ENCODE assay signal across 12 cellular contexts in genomic region chr5:150143725-150144058, GRCh38. TPM values are rescaled to one million over a fixed set of nuclear protein-coding genes. Genes with fewer than 3 reads are reported as not detected.
DNase-seq lines count a peak whose midpoint lies in the region; ATAC-seq and TF ChIP-seq lines count a peak whose summit lies in the region.
"Had no signal": no experiment of that assay in that cellular context is flagged by ENCODE, and none has a peak within 500 bp of the region (broad histone marks: within the 10 kb centered on the region; RNA-seq: fewer than 3 reads in every experiment).

No MANE protein-coding gene starts in this region.

- DNase-seq in AG10803 (ENCODE audit: low read depth) = no peak
- DNase-seq in body of pancreas = no peak
- no peak for DNase-seq in right atrium auricular region (ENCODE audit: low spot score)
- no peak for DNase-seq in activated CD8-positive, alpha-beta T cell treated with anti-CD3 and anti-CD28 coated beads, Interleukin-2, amount 10 ng/mL, durations not matched to agents 7 days and 5 days
- no peak for DNase-seq in AG08395 (ENCODE audit: low spot score)
- DNase-seq in UCSD-AML1 (lab: John Stamatoyannopoulos, UW; ENCODE audit: unreplicated experiment) = no peak
- no peak for DNase-seq in Karpas-422
- DNase-seq: AML-193, KBM-7, NCI-H69 had no signal

- no peaks in the 10 kb centered on the region for H3K27me3 Mint-ChIP-seq in activated CD8-positive, alpha-beta T cell treated with anti-CD3 and anti-CD28 coated beads, Interleukin-2, amount 10 ng/mL, durations not matched to agents 7 days and 5 days (ENCODE audit: low read depth)

- TF ChIP-seq CTCF in AG10803 (conservative IDR thresholded peaks at IDR 0.05; ENCODE audit: low read length) (no peak), body of pancreas (IDR thresholded peaks at IDR 0.05) (no peak), right atrium auricular region (IDR thresholded peaks at IDR 0.05) (no peak)

- peaks cover 46% of the 10 kb centered on the region for H3K4me1 Mint-ChIP-seq in activated CD8-positive, alpha-beta T cell treated with anti-CD3 and anti-CD28 coated beads, Interleukin-2, amount 10 ng/mL, durations not matched to agents 7 days and 5 days (ENCODE audit: low read depth)

- no peaks in the 10 kb centered on the region for H4K20me1 ChIP-seq in Karpas-422 (ENCODE audit: insufficient read depth, low read depth, low read length)

- CTCF ChIA-PET in activated CD8-positive, alpha-beta T cell treated with anti-CD3 and anti-CD28 coated beads, Interleukin-2, amount 10 ng/mL, durations not matched to agents 7 days and 5 days (lab: Charles Lee) = no interaction called here

- ATAC-seq in body of pancreas = no peak
- no peak for ATAC-seq in activated CD8-positive, alpha-beta T cell treated with anti-CD3 and anti-CD28 coated beads, Interleukin-2, amount 10 ng/mL, durations not matched to agents 7 days and 5 days

- no peak overlapping the region for H3K4me2 ChIP-seq in Karpas-422 (ENCODE audit: low read depth, low read length, poor library complexity, severe bottlenecking)

- H2AFZ ChIP-seq in Karpas-422 (ENCODE audit: low read length) = no peak overlapping the region

- H3K9me3 Mint-ChIP-seq in activated CD8-positive, alpha-beta T cell treated with anti-CD3 and anti-CD28 coated beads, Interleukin-2, amount 10 ng/mL, durations not matched to agents 7 days and 5 days (ENCODE audit: insufficient read depth) = no peaks in the 10 kb centered on the region
- H3K9me3 Mint-ChIP-seq: T-helper 2 cell treated with Interferon-gamma antibody and Interleukin-4, amounts not matched to agents 5 μg/mL and 100 μg/mL, for 36 hours had no signal

- H3K27ac ChIP-seq in body of pancreas = peak overlapping the region in 3 of 4 donors; percentile 32 to 45 (median 33)
- H3K27ac ChIP-seq in right atrium auricular region = peak overlapping the region; percentile 87 to 88
- peak overlapping the region; percentile 80 for H3K27ac ChIP-seq in rectal smooth muscle tissue (ENCODE audit: low read depth, low read length)
- H3K27ac ChIP-seq in Karpas-422 (ENCODE audit: low read length) = no peak overlapping the region

- peaks cover 21% of the 10 kb centered on the region for H3K36me3 Mint-ChIP-seq in activated CD8-positive, alpha-beta T cell treated with anti-CD3 and anti-CD28 coated beads, Interleukin-2, amount 10 ng/mL, durations not matched to agents 7 days and 5 days (ENCODE audit: low read depth)

- H3K4me3 ChIP-seq in AG10803 (ENCODE audit: low read length) (peak overlapping the region; percentile 36), body of pancreas (no peak overlapping the region), right atrium auricular region (peak overlapping the region; percentile 6 to 26), rectal smooth muscle tissue (ENCODE audit: low read length) (peak overlapping the region; percentile 34), Karpas-422 (ENCODE audit: low read length) (no peak overlapping the region)

- H3K9me2 ChIP-seq in Karpas-422 (replicated peaks; ENCODE audit: insufficient read depth, low read length) = no peaks in the 10 kb centered on the region

- no peak for TF ChIP-seq POLR2A in body of pancreas (IDR thresholded peaks at IDR 0.05)

- H3K9ac ChIP-seq in rectal smooth muscle tissue (ENCODE audit: low read length) (no peak overlapping the region), Karpas-422 (ENCODE audit: low read length) (no peak overlapping the region)

- H3K36me3 ChIP-seq in body of pancreas (replicated peaks in 1 of 2; ENCODE audit: insufficient read depth in 1 of 2, low read depth in 2 of 2) (no peaks in the 10 kb centered on the region), right atrium auricular region (no peaks in the 10 kb centered on the region), rectal smooth muscle tissue (ENCODE audit: control insufficient read depth, insufficient read depth, low read length) (no peaks in the 10 kb centered on the region), Karpas-422 (ENCODE audit: insufficient read depth, low read length) (no peaks in the 10 kb centered on the region)

- no peaks in the 10 kb centered on the region for H3K27me3 ChIP-seq in body of pancreas
- no peaks in the 10 kb centered on the region for H3K27me3 ChIP-seq in right atrium auricular region
- H3K27me3 ChIP-seq in rectal smooth muscle tissue (ENCODE audit: control insufficient read depth, insufficient read depth, low read length) = no peaks in the 10 kb centered on the region
- H3K27me3 ChIP-seq in Karpas-422 (ENCODE audit: low read length) = no peaks in the 10 kb centered on the region

- no peaks in the 10 kb centered on the region for H3K9me3 ChIP-seq in body of pancreas
- no peaks in the 10 kb centered on the region for H3K9me3 ChIP-seq in right atrium auricular region
- no peaks in the 10 kb centered on the region for H3K9me3 ChIP-seq in Karpas-422 (ENCODE audit: low read length)

- no peaks in the 10 kb centered on the region for H3K79me2 ChIP-seq in Karpas-422 (ENCODE audit: low read length)

- no peak overlapping the region for H3K27ac Mint-ChIP-seq in activated CD8-positive, alpha-beta T cell treated with anti-CD3 and anti-CD28 coated beads, Interleukin-2, amount 10 ng/mL, durations not matched to agents 7 days and 5 days
- H3K27ac Mint-ChIP-seq: T-helper 2 cell treated with Interferon-gamma antibody and Interleukin-4, amounts not matched to agents 5 μg/mL and 100 μg/mL, for 36 hours had no signal

- POLR2A ChIA-PET in activated CD8-positive, alpha-beta T cell treated with anti-CD3 and anti-CD28 coated beads, Interleukin-2, amount 10 ng/mL, durations not matched to agents 7 days and 5 days (lab: Charles Lee) = no interaction called here

- 68 to 70% methylated on average over 13 of the region's 13 CpGs for WGBS in body of pancreas, 2 donors

- H3K4me3 Mint-ChIP-seq in activated CD8-positive, alpha-beta T cell treated with anti-CD3 and anti-CD28 coated beads, Interleukin-2, amount 10 ng/mL, durations not matched to agents 7 days and 5 days = no peak overlapping the region
- H3K4me3 Mint-ChIP-seq: T-helper 2 cell treated with Interferon-gamma antibody and Interleukin-4, amounts not matched to agents 5 μg/mL and 100 μg/mL, for 36 hours had no signal

- H3K4me1 ChIP-seq in body of pancreas (peaks cover 6% of the 10 kb centered on the region), right atrium auricular region (peaks cover 0 to 89% of the 10 kb centered on the region in 2 donors), rectal smooth muscle tissue (ENCODE audit: control insufficient read depth, insufficient read depth, low read length) (peaks cover 51% of the 10 kb centered on the region), Karpas-422 (ENCODE audit: low read length) (no peaks in the 10 kb centered on the region)

- intact Hi-C loops in body of pancreas (cut with DNase I) = no loop called here

RNA-seq across cellular contexts. Expression of gene PDGFRB, which starts 12.0 kb away (rescaled TPM):
- total RNA-seq in body of pancreas (10 to 100 TPM; 24.1 to 34.2 TPM), right atrium auricular region (10 to 100 TPM; 68.3 to 68.7 TPM)
- 10 to 100 TPM; 47.0 to 49.0 TPM for total RNA-seq in activated CD8-positive, alpha-beta T cell treated with anti-CD3 and anti-CD28 coated beads, Interleukin-2, amount 10 ng/mL, durations not matched to agents 7 days and 5 days
- total RNA-seq in Karpas-422 (2014; rRNA removed; shearing (Covaris generic); ENCODE audit: low replicate concordance) = not detected in 2 replicates

RNA-seq across cellular contexts. Expression of gene CDX1, which starts 22.9 kb away (rescaled TPM):
- total RNA-seq in body of pancreas (not detected), right atrium auricular region (not detected)
- not detected for total RNA-seq in activated CD8-positive, alpha-beta T cell treated with anti-CD3 and anti-CD28 coated beads, Interleukin-2, amount 10 ng/mL, durations not matched to agents 7 days and 5 days
- total RNA-seq in Karpas-422 (2014; rRNA removed; shearing (Covaris generic); ENCODE audit: low replicate concordance) = not detected in 2 replicates

RNA-seq across cellular contexts. Expression of gene SLC6A7, which starts 46.2 kb away (rescaled TPM):
- total RNA-seq in body of pancreas (not detected), right atrium auricular region (not detected)
- not detected for total RNA-seq in activated CD8-positive, alpha-beta T cell treated with anti-CD3 and anti-CD28 coated beads, Interleukin-2, amount 10 ng/mL, durations not matched to agents 7 days and 5 days
- not detected in 2 replicates for total RNA-seq in Karpas-422 (2014; rRNA removed; shearing (Covaris generic); ENCODE audit: low replicate concordance)

RNA-seq across cellular contexts. Expression of gene CSF1R, which starts 57.3 kb away (rescaled TPM):
- total RNA-seq in body of pancreas (10 to 100 TPM in 1 of 2 donors, 1 to 10 TPM in 1; 5.3 to 13.5 TPM), right atrium auricular region (10 to 100 TPM; 11.2 to 24.6 TPM)
- total RNA-seq in activated CD8-positive, alpha-beta T cell treated with anti-CD3 and anti-CD28 coated beads, Interleukin-2, amount 10 ng/mL, durations not matched to agents 7 days and 5 days = not detected
- total RNA-seq in Karpas-422 (2014; rRNA removed; shearing (Covaris generic); ENCODE audit: low replicate concordance) = not detected in 2 replicates

Comparison
In these comparisons a context has a peak if more than half of its experiments do, and no peak if none do; other contexts are left out.
1. H3K4me3 ChIP-seq: peak in AG10803 (single experiment), right atrium auricular region (2 of 2) and rectal smooth muscle tissue (single experiment); none in body of pancreas (0 of 2) and Karpas-422 (single experiment).
2. RNA of gene PDGFRB, which starts 12.0 kb away (total RNA-seq): 68.3 to 68.7 TPM in right atrium auricular region, 47.0 to 49.0 TPM in activated CD8-positive, alpha-beta T cell treated with anti-CD3 and anti-CD28 coated beads, Interleukin-2, amount 10 ng/mL, durations not matched to agents 7 days and 5 days and 24.1 to 34.2 TPM in body of pancreas; not detected in Karpas-422; every median in the first group is over 10 times any median in the second.